ENCODE assay signal across 8 cellular contexts in genomic region chr2:196160101-196160500, GRCh38. TPM values are rescaled to one million over a fixed set of nuclear protein-coding genes. Genes with fewer than 3 reads are reported as not detected.
DNase-seq lines count a peak whose midpoint lies in the region; ATAC-seq, FAIRE-seq and TF ChIP-seq lines count a peak whose summit lies in the region.

No MANE protein-coding gene starts in this region.

- no peaks in the 10 kb centered on the region for H3K27me3 Mint-ChIP-seq in T-cell
- no peaks in the 10 kb centered on the region for H3K27me3 Mint-ChIP-seq in osteocyte (ENCODE audit: unreplicated experiment)

- DNase-seq in GM04503 (ENCODE audit: low read depth), result peak; percentile 55
- DNase-seq in T-cell, result peak in 28 of 34 experiments; percentile 36 to 78 (median 65)
- DNase-seq in epithelial cell of proximal tubule (ENCODE audit: low read depth), result peak; percentile 69
- DNase-seq in osteocyte (ENCODE audit: extremely low spot score, unreplicated experiment), result no peak
- no peak for DNase-seq in nucleus accumbens (lab: John Stamatoyannopoulos, UW)
- no peak for DNase-seq in D721Med (ENCODE audit: insufficient read length, low spot score)

- peaks cover 47% of the 10 kb centered on the region for H3K36me3 Mint-ChIP-seq in T-cell
- peaks cover 47% of the 10 kb centered on the region for H3K36me3 Mint-ChIP-seq in osteocyte (ENCODE audit: unreplicated experiment)

- peak overlapping the region; percentile 54 to 99 (median 67) for H3K4me3 Mint-ChIP-seq in T-cell
- H3K4me3 Mint-ChIP-seq in osteocyte (ENCODE audit: unreplicated experiment), result no peak overlapping the region

- no peak for FAIRE-seq in D721Med (lab: Jason Lieb, UNC)

- POLR2A ChIA-PET in T-cell (lab: Charles Lee), result interaction anchor here (0.5 to 3.0 kb wide), 12 partner anchors 9 to 1253 kb away, joined by 3 to 22 read pairs (median 4); partner anchors contain the start of genes DNAH7 (in 1 of the 2) and STK17B (in 1 of the 2)

- ATAC-seq in GM21423 (IDR thresholded peaks at IDR 0.05; ENCODE audit: unreplicated experiment), result peak; percentile 79
- peak; percentile 60 for ATAC-seq in HG03571 (IDR thresholded peaks at IDR 0.05; ENCODE audit: unreplicated experiment)
- peak; percentile 50 to 72 (median 68) for ATAC-seq in T-cell (replicated peaks in 1 of 4)

- H3K27ac Mint-ChIP-seq in T-cell, result peak overlapping the region; percentile 82
- peak overlapping the region; percentile 76 for H3K27ac Mint-ChIP-seq in osteocyte (ENCODE audit: unreplicated experiment)

- no peak for TF ChIP-seq CTCF in epithelial cell of proximal tubule (conservative IDR thresholded peaks at IDR 0.05; ENCODE audit: low read depth, low read length)
- TF ChIP-seq CTCF in osteocyte (IDR thresholded peaks at IDR 0.05), result no peak
- TF ChIP-seq CTCF in D721Med (IDR thresholded peaks at IDR 0.05; ENCODE audit: insufficient read depth, missing control alignments), result no peak

- no peak overlapping the region for H3K4me3 ChIP-seq in epithelial cell of proximal tubule (ENCODE audit: low read depth, low read length)

- H3K4me1 Mint-ChIP-seq in T-cell, result peaks cover 72 to 85% (median 82%) of the 10 kb centered on the region in 3 donors
- peaks cover 62% of the 10 kb centered on the region for H3K4me1 Mint-ChIP-seq in osteocyte (ENCODE audit: unreplicated experiment)

- CTCF ChIA-PET in T-cell (lab: Charles Lee), result interaction anchor here in 1 of 2 donors (0.6 to 1.2 kb wide), 4 partner anchors 16 to 191 kb away, joined by 3 to 4 read pairs (median 4); no protein-coding TSS in a partner anchor

- H3K9me3 Mint-ChIP-seq in T-cell (no peaks in the 10 kb centered on the region), osteocyte (ENCODE audit: unreplicated experiment) (no peaks in the 10 kb centered on the region)

RNA-seq across cellular contexts. Expression of gene STK17B, which starts 11.3 kb away (rescaled TPM):
- total RNA-seq in T-cell (100 to 1,000 TPM; 218 to 478 (median 248) TPM), epithelial cell of proximal tubule (15.7 and 15.8 TPM in 2 replicates), osteocyte (77.5 and 89.3 TPM in 2 replicates)

Comparison
In these comparisons a context has a peak if more than half of its experiments do, and no peak if none do; other contexts are left out.
1. DNase-seq: peak in GM04503 (single experiment), T-cell (28 of 34) and epithelial cell of proximal tubule (single experiment); none in osteocyte (single experiment), nucleus accumbens (0 of 56) and D721Med (single experiment).
2. Peak in every context shown above with its lines, with median percentiles within 50 percentile points of each other: ATAC-seq.